In genomic region chr20:13784893-13785715, GRCh38 we compare ENCODE assay signal across 8 cellular contexts. TPM values are rescaled to one million over a fixed set of nuclear protein-coding genes. Genes with fewer than 3 reads are reported as not detected.
A peak's percentile ranks its signal among the peaks of the same experiment; 100 is the strongest.
DNase-seq lines count a peak whose midpoint lies in the region; TF ChIP-seq lines count a peak whose summit lies in the region.

Gene ESF1 (minus strand): TSS chr20:13784919. CDS start chr20:13783140, 1,779 bp downstream.
Gene NDUFAF5 (plus strand): TSS chr20:13785028. CDS start chr20:13785069, 41 bp downstream.

- DNase-seq in GM04503 (ENCODE audit: low read depth) (peak; percentile 84), HFFc6 (peak; percentile 97), NB4 (ENCODE audit: low read depth) (peak; percentile 98), SK-N-MC (ENCODE audit: low read depth, low spot score) (peak; percentile 88), germinal center (ENCODE audit: low spot score) (peak; percentile 88), non-pigmented ciliary epithelial cell (ENCODE audit: low read depth) (peak; percentile 90), superior temporal gyrus (ENCODE audit: extremely low spot score) (peak; percentile 99)
- peak; percentile 95 for DNase-seq in activated naive CD4-positive, alpha-beta T cell treated with anti-CD3 and anti-CD28 coated beads, Interleukin-2, amount 10 ng/mL, durations not matched to agents 7 days and 5 days

- H3K4me3 Mint-ChIP-seq in HFFc6: peak within 1 kb of the TSS; percentile 96
- H3K4me3 Mint-ChIP-seq in activated naive CD4-positive, alpha-beta T cell treated with anti-CD3 and anti-CD28 coated beads, Interleukin-2, amount 10 ng/mL, durations not matched to agents 7 days and 5 days: peak within 1 kb of the TSS; percentile 99

- peaks cover 58% of the 10 kb centered on the region for H3K36me3 ChIP-seq in SK-N-MC (ENCODE audit: insufficient read depth, low read length)

- no peaks in the 10 kb centered on the region for H3K9me3 ChIP-seq in SK-N-MC (ENCODE audit: low read depth, low read length)

- H3K4me3 ChIP-seq in NB4 (ENCODE audit: low read depth, low read length): peak within 1 kb of the TSS; percentile 98
- peak within 1 kb of the TSS; percentile 91 for H3K4me3 ChIP-seq in SK-N-MC

- H3K27ac Mint-ChIP-seq in HFFc6: peak within 1 kb of the TSS; percentile 96
- peak within 1 kb of the TSS; percentile 95 for H3K27ac Mint-ChIP-seq in activated naive CD4-positive, alpha-beta T cell treated with anti-CD3 and anti-CD28 coated beads, Interleukin-2, amount 10 ng/mL, durations not matched to agents 7 days and 5 days

- TF ChIP-seq POLR2A in NB4 (IDR thresholded peaks at IDR 0.05; ENCODE audit: extremely low read depth, insufficient read length): peak; percentile 79

- CTCF ChIA-PET in activated naive CD4-positive, alpha-beta T cell treated with anti-CD3 and anti-CD28 coated beads, Interleukin-2, amount 10 ng/mL, durations not matched to agents 7 days and 5 days (lab: Charles Lee): interaction anchor here (1.3 to 2.7 kb wide), 3 partner anchors 8 to 15 kb away, joined by 3 to 9 read pairs (median 3); no protein-coding TSS in a partner anchor

- peaks cover 34% of the 10 kb centered on the region for H3K4me1 Mint-ChIP-seq in HFFc6 (ENCODE audit: low read depth)
- peaks cover 44% of the 10 kb centered on the region for H3K4me1 Mint-ChIP-seq in activated naive CD4-positive, alpha-beta T cell treated with anti-CD3 and anti-CD28 coated beads, Interleukin-2, amount 10 ng/mL, durations not matched to agents 7 days and 5 days

- no peaks in the 10 kb centered on the region for H3K9me3 Mint-ChIP-seq in HFFc6
- no peaks in the 10 kb centered on the region for H3K9me3 Mint-ChIP-seq in activated naive CD4-positive, alpha-beta T cell treated with anti-CD3 and anti-CD28 coated beads, Interleukin-2, amount 10 ng/mL, durations not matched to agents 7 days and 5 days

- no peak for TF ChIP-seq CTCF in HFFc6 (IDR thresholded peaks at IDR 0.05)
- TF ChIP-seq CTCF in NB4 (IDR thresholded peaks at IDR 0.05; ENCODE audit: low read depth, low read length): no peak

- H3K36me3 Mint-ChIP-seq in HFFc6 (ENCODE audit: low read depth): peaks cover 40% of the 10 kb centered on the region
- H3K36me3 Mint-ChIP-seq in activated naive CD4-positive, alpha-beta T cell treated with anti-CD3 and anti-CD28 coated beads, Interleukin-2, amount 10 ng/mL, durations not matched to agents 7 days and 5 days: peaks cover 28% of the 10 kb centered on the region

- peak within 1 kb of the TSS; percentile 89 for H3K9ac ChIP-seq in SK-N-MC (ENCODE audit: insufficient read length)

- no peaks in the 10 kb centered on the region; the same call in 1 of the 2 replicates for H3K27me3 Mint-ChIP-seq in HFFc6 (ENCODE audit: insufficient read depth)
- no peaks in the 10 kb centered on the region for H3K27me3 Mint-ChIP-seq in activated naive CD4-positive, alpha-beta T cell treated with anti-CD3 and anti-CD28 coated beads, Interleukin-2, amount 10 ng/mL, durations not matched to agents 7 days and 5 days

- H3K27ac ChIP-seq in SK-N-MC: no peak within 1 kb of the TSS

RNA-seq across cellular contexts. Expression of gene ESF1, which starts in this region (rescaled TPM):
- total RNA-seq in HFFc6 (2021; fragmentation: NEBNext Ultra II Directional; extraction: Animal tissue kit (Norgen Biotek cat#: 25700)): 10 to 100 TPM; 12.6 to 14.8 (median 14.2) TPM

RNA-seq across cellular contexts. Expression of gene NDUFAF5, which starts in this region (rescaled TPM):
- total RNA-seq in HFFc6 (2021; fragmentation: NEBNext Ultra II Directional; extraction: Animal tissue kit (Norgen Biotek cat#: 25700)): 10 to 100 TPM; 15.3 to 21.9 (median 18.0) TPM
